21 cellular contexts compared by ENCODE assay signal in genomic region chr3:197362086-197362485, GRCh38.
"Had no signal": no experiment of that assay in that cellular context is flagged by ENCODE, and none has a peak within 500 bp of the region (broad histone marks: within the 10 kb centered on the region; RNA-seq: fewer than 3 reads in every experiment).

No MANE protein-coding gene starts in this region.

- H3K4me1 Mint-ChIP-seq: naive B cell; stimulated activated naive B cell treated with anti-CD40 and anti-IgM and Interleukin-4, amounts not matched to agents 10 μg/mL and 1 μg/mL and 100 μg/mL, for 72 hours had no signal

- H3K27ac ChIP-seq: coronary artery, esophagus muscularis mucosa, gastrocnemius medialis, heart right ventricle, neural progenitor cell, pancreas, skin epidermis, stomach had no signal

- H3K36me3 ChIP-seq: esophagus muscularis mucosa, gastrocnemius medialis, heart right ventricle, neural progenitor cell, pancreas, stomach had no signal

- DNase-seq: effector CD8-positive, alpha-beta T cell; gastrocnemius medialis; heart right ventricle; islet precursor cell; naive B cell; nucleus accumbens; pancreas; right cardiac atrium; stimulated activated CD4-positive, alpha-beta T cell treated with anti-CD3 and anti-CD28 coated beads, Interleukin-2, amount 100 ng/mL, for 24 hours; stimulated activated CD4-positive, alpha-beta T cell treated with anti-CD3 and anti-CD28 coated beads, Interleukin-4, amount 100 ng/mL, for 4 hours; stimulated activated naive B cell treated with anti-CD40 and anti-IgM and Interleukin-4, amounts not matched to agents 10 μg/mL and 1 μg/mL and 100 μg/mL, for 72 hours; stomach; trophoblast cell had no signal

- H3K4me1 ChIP-seq: pancreas had no signal

- H2AFZ ChIP-seq: neural progenitor cell had no signal

- H3K4me3 Mint-ChIP-seq: mesothelial cell of epicardium; naive B cell; neural progenitor cell; stimulated activated naive B cell treated with anti-CD40 and anti-IgM and Interleukin-4, amounts not matched to agents 10 μg/mL and 1 μg/mL and 100 μg/mL, for 72 hours had no signal

- H3K27ac Mint-ChIP-seq: mesothelial cell of epicardium; progenitor cell of endocrine pancreas; stimulated activated naive B cell treated with anti-CD40 and anti-IgM and Interleukin-4, amounts not matched to agents 10 μg/mL and 1 μg/mL and 100 μg/mL, for 72 hours had no signal

- H3K9me3 ChIP-seq: gastrocnemius medialis, pancreas had no signal

- H3K4me3 ChIP-seq: coronary artery, dorsolateral prefrontal cortex, esophagus muscularis mucosa, gastrocnemius medialis, heart right ventricle, neural progenitor cell, pancreas, skin epidermis, stomach had no signal

- H3K27me3 ChIP-seq: dorsolateral prefrontal cortex, esophagus muscularis mucosa, gastrocnemius medialis, heart right ventricle, neural progenitor cell, pancreas, stomach had no signal

- H3K9ac ChIP-seq: neural progenitor cell had no signal

- ATAC-seq: gastrocnemius medialis; heart right ventricle; left lobe of liver; pancreas; right cardiac atrium; stimulated activated naive B cell treated with anti-CD40 and anti-IgM and Interleukin-4, amounts not matched to agents 10 μg/mL and 1 μg/mL and 100 μg/mL, for 72 hours had no signal
